Comparison of ENCODE assay signal across 26 cellular contexts in genomic region chr19:33802801-33803200, GRCh38.
"Had no signal": no experiment of that assay in that cellular context is flagged by ENCODE, and none has a peak within 500 bp of the region (broad histone marks: within the 10 kb centered on the region; RNA-seq: fewer than 3 reads in every experiment).

No MANE protein-coding gene starts in this region.

- H3K4me3 Mint-ChIP-seq: activated CD4-positive, alpha-beta memory T cell treated with anti-CD3 and anti-CD28 coated beads for 36 hours; activated T-cell treated with anti-CD3 and anti-CD28 coated beads, Interleukin-2, amount 50 U/mL, for 24 hours; effector memory CD8-positive, alpha-beta T cell; natural killer cell treated with Interleukin-12 subunit alpha and Interleukin-12 subunit beta and Interleukin-15 and Interleukin-18, amount 100 ng/mL, for 72 hours; stimulated activated memory B cell treated with anti-CD40 and anti-IgM and Interleukin-4, amounts not matched to agents 10 μg/mL and 1 μg/mL and 100 μg/mL, for 72 hours had no signal

- H3K27me3 ChIP-seq: brain microvascular endothelial cell, foreskin keratinocyte had no signal

- H3K4me3 ChIP-seq: coronary artery, heart right ventricle, mucosa of descending colon, thoracic aorta, upper lobe of left lung had no signal

- ATAC-seq: effector memory CD8-positive, alpha-beta T cell; foreskin keratinocyte; heart right ventricle; left lobe of liver; mucosa of descending colon; natural killer cell treated with Interleukin-12 subunit alpha and Interleukin-12 subunit beta and Interleukin-15 and Interleukin-18, amount 100 ng/mL, for 72 hours; sciatic nerve; stimulated activated memory B cell treated with anti-CD40 and anti-IgM and Interleukin-4, amounts not matched to agents 10 μg/mL and 1 μg/mL and 100 μg/mL, for 72 hours had no signal

- H3K4me1 ChIP-seq: foreskin keratinocyte had no signal

- H3K36me3 Mint-ChIP-seq: activated CD4-positive, alpha-beta memory T cell treated with anti-CD3 and anti-CD28 coated beads for 36 hours; natural killer cell treated with Interleukin-12 subunit alpha and Interleukin-12 subunit beta and Interleukin-15 and Interleukin-18, amount 100 ng/mL, for 72 hours; stimulated activated memory B cell treated with anti-CD40 and anti-IgM and Interleukin-4, amounts not matched to agents 10 μg/mL and 1 μg/mL and 100 μg/mL, for 72 hours had no signal

- H3K9me3 Mint-ChIP-seq: activated CD4-positive, alpha-beta memory T cell treated with anti-CD3 and anti-CD28 coated beads for 36 hours; activated T-cell treated with anti-CD3 and anti-CD28 coated beads, Interleukin-2, amount 50 U/mL, for 24 hours; effector memory CD8-positive, alpha-beta T cell; natural killer cell treated with Interleukin-12 subunit alpha and Interleukin-12 subunit beta and Interleukin-15 and Interleukin-18, amount 100 ng/mL, for 72 hours; stimulated activated memory B cell treated with anti-CD40 and anti-IgM and Interleukin-4, amounts not matched to agents 10 μg/mL and 1 μg/mL and 100 μg/mL, for 72 hours had no signal

- H3K4me1 Mint-ChIP-seq: stimulated activated memory B cell treated with anti-CD40 and anti-IgM and Interleukin-4, amounts not matched to agents 10 μg/mL and 1 μg/mL and 100 μg/mL, for 72 hours had no signal

- H3K27me3 Mint-ChIP-seq: stimulated activated memory B cell treated with anti-CD40 and anti-IgM and Interleukin-4, amounts not matched to agents 10 μg/mL and 1 μg/mL and 100 μg/mL, for 72 hours had no signal

- H3K27ac ChIP-seq: brain microvascular endothelial cell, foreskin keratinocyte, VCaP had no signal

- H3K9me3 ChIP-seq: heart right ventricle, mucosa of descending colon, thoracic aorta, upper lobe of left lung had no signal

- DNase-seq: activated CD4-positive, alpha-beta memory T cell treated with anti-CD3 and anti-CD28 coated beads for 36 hours; activated CD4-positive, alpha-beta T cell treated with anti-CD3 and anti-CD28 coated beads for 4 hours; activated CD8-positive, alpha-beta memory T cell treated with anti-CD3 and anti-CD28 coated beads, Interleukin-2, amount 50 U/mL, for 48 hours; activated gamma-delta T cell treated with Interleukin-2 at 50 U/mL for 16 hours; activated naive CD4-positive, alpha-beta T cell treated with anti-CD3 and anti-CD28 coated beads, Interleukin-2, amount 50 U/mL, for 16 hours; activated T-cell treated with anti-CD3 and anti-CD28 coated beads, Interleukin-2, amount 50 U/mL, for 24 hours; amniotic stem cell; brain microvascular endothelial cell; effector memory CD8-positive, alpha-beta T cell; foreskin keratinocyte; heart right ventricle; kidney glomerular epithelial cell; mucosa of descending colon; small intestine; stimulated activated CD4-positive, alpha-beta T cell treated with anti-CD3 and anti-CD28 coated beads, Interleukin-1b, Interleukin-23, amount 100 ng/mL, for 48 hours; stimulated activated CD4-positive, alpha-beta T cell treated with anti-CD3 and anti-CD28 coated beads, Interleukin-4, amount 100 ng/mL, for 4 hours; stimulated activated CD8-positive, alpha-beta memory T cell treated with anti-CD3 and anti-CD28 coated beads, Interleukin-4, amount 100 ng/mL, for 48 hours; T-helper 9 cell; upper lobe of left lung had no signal

- H3K27ac Mint-ChIP-seq: activated CD4-positive, alpha-beta memory T cell treated with anti-CD3 and anti-CD28 coated beads for 36 hours; activated T-cell treated with anti-CD3 and anti-CD28 coated beads, Interleukin-2, amount 50 U/mL, for 24 hours; natural killer cell treated with Interleukin-12 subunit alpha and Interleukin-12 subunit beta and Interleukin-15 and Interleukin-18, amount 100 ng/mL, for 72 hours; stimulated activated memory B cell treated with anti-CD40 and anti-IgM and Interleukin-4, amounts not matched to agents 10 μg/mL and 1 μg/mL and 100 μg/mL, for 72 hours had no signal
